In genomic region chr3:133930341-133930933, GRCh38 we compare ENCODE assay signal across 8 cellular contexts. TPM values are rescaled to one million over a fixed set of nuclear protein-coding genes. Genes with fewer than 3 reads are reported as not detected.
DNase-seq lines count a peak whose midpoint lies in the region; ATAC-seq, FAIRE-seq and TF ChIP-seq lines count a peak whose summit lies in the region.

No MANE protein-coding gene starts in this region.

- dilution Hi-C loops in endothelial cell of umbilical vein (cut with MboI; ENCODE audit: extremely low pct_ligation_motif_present, low sequenced_read_pairs) = loop anchor here (25.0 kb wide), 1 partner anchor 282 kb away; no protein-coding TSS in a partner anchor

- no peaks in the 10 kb centered on the region for H3K79me2 ChIP-seq in endothelial cell of umbilical vein (ENCODE audit: control insufficient read depth, insufficient read depth, low read length)

- no peaks in the 10 kb centered on the region for H3K36me3 Mint-ChIP-seq in T-cell

- no peaks in the 10 kb centered on the region for H3K9me3 Mint-ChIP-seq in T-cell

- H2BK15ac ChIP-seq in neuronal stem cell (ENCODE audit: low read length) = no peak overlapping the region

- intact Hi-C loops in endothelial cell of umbilical vein (cut with micrococcal nuclease) = loop anchor here (1.0 to 5.0 kb wide), 5 partner anchors 109 to 1200 kb away; no protein-coding TSS in a partner anchor

- H2BK5ac ChIP-seq in neuronal stem cell (ENCODE audit: low read length) = no peak overlapping the region

- TF ChIP-seq POLR2A in Peyer's patch (IDR thresholded peaks at IDR 0.05) = no peak
- no peak for TF ChIP-seq POLR2A in endothelial cell of umbilical vein (IDR thresholded peaks at IDR 0.05; ENCODE audit: low read depth, low read length)

- H3K27ac Mint-ChIP-seq in T-cell = no peak overlapping the region

- WGBS in neuronal stem cell (ENCODE audit: extremely low coverage in 2 of 2, insufficient read length in 2 of 2, insufficient replicate concordance in 1 of 2), 2 donors = no CpG with 5 or more reads among the region's 1 CpG

- peak; percentile 97 for FAIRE-seq in endothelial cell of umbilical vein (lab: Jason Lieb, UNC)

- H3K27me3 ChIP-seq in Peyer's patch (no peaks in the 10 kb centered on the region), endothelial cell of umbilical vein (ENCODE audit: control insufficient read depth in 2 of 2, insufficient read depth in 2 of 2, low read length in 2 of 2) (no peaks in the 10 kb centered on the region), neuronal stem cell (ENCODE audit: control insufficient read depth in 3 of 3, insufficient read depth in 3 of 3, low read depth in 1 of 3, low read length in 3 of 3) (peaks cover 0 to 47% (median 16%) of the 10 kb centered on the region in 3 experiments)

- ATAC-seq in omental fat pad (ENCODE audit: low FRiP score) = no peak
- no peak for ATAC-seq in T-cell (replicated peaks in 1 of 4)

- POLR2A ChIA-PET in endothelial cell of umbilical vein (lab: Charles Lee) (interaction anchor here (0.6 kb wide), 1 partner anchor 369 kb away, joined by 3 read pairs; no protein-coding TSS in a partner anchor), T-cell (lab: Charles Lee) (no interaction called here)

- no peaks in the 10 kb centered on the region for H3K9me1 ChIP-seq in endothelial cell of umbilical vein (replicated peaks; ENCODE audit: control insufficient read depth, extremely low read depth, insufficient read depth, low read length)

- no peaks in the 10 kb centered on the region for H3K79me1 ChIP-seq in neuronal stem cell (ENCODE audit: low read depth, low read length)

- H3K27me3 Mint-ChIP-seq in T-cell = peaks cover 12 to 13% of the 10 kb centered on the region in 2 donors

- no peak overlapping the region for H3K4ac ChIP-seq in neuronal stem cell (ENCODE audit: low read length)

- no peak overlapping the region for H3K23ac ChIP-seq in neuronal stem cell (ENCODE audit: low read depth, low read length, poor library complexity)

- H3K9me3 ChIP-seq in Peyer's patch (no peaks in the 10 kb centered on the region), endothelial cell of umbilical vein (replicated peaks; ENCODE audit: control insufficient read depth, insufficient read depth, low read length) (no peaks in the 10 kb centered on the region), neuronal stem cell (replicated peaks in 1 of 2; ENCODE audit: control insufficient read depth in 2 of 2, insufficient read depth in 1 of 2, low read depth in 1 of 2, low read length in 2 of 2) (no peaks in the 10 kb centered on the region)

- H3K4me2 ChIP-seq in endothelial cell of umbilical vein (ENCODE audit: insufficient read depth, low read length) (no peak overlapping the region), neuronal stem cell (ENCODE audit: insufficient read depth, low read length, poor library complexity, severe bottlenecking) (no peak overlapping the region)

- no peak overlapping the region for H3K4me3 Mint-ChIP-seq in T-cell

- no TSS peak for BruUV-seq in endothelial cell of umbilical vein (replicated peaks; lab: Mats Ljungman, UMichigan)

- no peak overlapping the region for H3K4me3 ChIP-seq in Jurkat, Clone E6-1 (ENCODE audit: low read length)
- H3K4me3 ChIP-seq in Peyer's patch (no peak overlapping the region), endothelial cell of umbilical vein (replicated peaks in 1 of 3; ENCODE audit: insufficient read depth in 1 of 3, low read depth in 1 of 3, low read length in 3 of 3) (no peak overlapping the region), neuronal stem cell (ENCODE audit: low read length in 2 of 2) (no peak overlapping the region)

- no peak overlapping the region for H3K27ac ChIP-seq in Peyer's patch
- H3K27ac ChIP-seq in endothelial cell of umbilical vein (ENCODE audit: insufficient read depth, low read depth, low read length) = no peak overlapping the region
- no peak overlapping the region for H3K27ac ChIP-seq in neuronal stem cell (replicated peaks; ENCODE audit: low read length)

- peak; percentile 24 for DNase-seq in DMS114 treated with DMSO at 0.1 percent for 48 hours (lab: John Stamatoyannopoulos, UW; ENCODE audit: unreplicated experiment)
- DNase-seq in Jurkat, Clone E6-1 (ENCODE audit: low read depth, low spot score) = peak; percentile 67
- DNase-seq in Peyer's patch = peak in 1 of 3 donors; percentile 2
- DNase-seq in endothelial cell of umbilical vein (ENCODE audit: low read depth, low spot score) = peak; percentile 66
- DNase-seq in neuronal stem cell (ENCODE audit: low spot score) = peak; percentile 44
- no peak for DNase-seq in OCI-M2 (lab: John Stamatoyannopoulos, UW; ENCODE audit: unreplicated experiment)
- DNase-seq in omental fat pad (ENCODE audit: low spot score) = no peak
- DNase-seq in T-cell = no peak

- H3K4me1 Mint-ChIP-seq in T-cell = peaks cover 5 to 8% (median 6%) of the 10 kb centered on the region in 3 donors

- H3K18ac ChIP-seq in neuronal stem cell (ENCODE audit: low read length) = no peak overlapping the region

- H3K36me3 ChIP-seq in Peyer's patch (no peaks in the 10 kb centered on the region), endothelial cell of umbilical vein (ENCODE audit: control insufficient read depth in 2 of 2, extremely low read depth in 1 of 2, insufficient read depth in 2 of 2, low read length in 2 of 2) (no peaks in the 10 kb centered on the region), neuronal stem cell (replicated peaks in 1 of 2; ENCODE audit: control insufficient read depth in 2 of 2, insufficient read depth in 2 of 2, low read length in 2 of 2) (no peaks in the 10 kb centered on the region)

- no peak overlapping the region for H4K8ac ChIP-seq in neuronal stem cell (ENCODE audit: low read depth, low read length)

- H2AK5ac ChIP-seq in neuronal stem cell (ENCODE audit: low read depth, low read length) = no peak overlapping the region

- peaks cover 3 to 14% (median 5%) of the 10 kb centered on the region in 4 donors for H3K4me1 ChIP-seq in Peyer's patch
- H3K4me1 ChIP-seq in endothelial cell of umbilical vein (ENCODE audit: control insufficient read depth, extremely low read depth, insufficient read depth, low read length) = peaks cover 7% of the 10 kb centered on the region
- H3K4me1 ChIP-seq in neuronal stem cell (ENCODE audit: control insufficient read depth in 2 of 2, insufficient read depth in 1 of 2, low read depth in 1 of 2, low read length in 2 of 2) = peaks cover 0 to 3% of the 10 kb centered on the region in 2 donors

- H2BK120ac ChIP-seq in neuronal stem cell (ENCODE audit: low read depth, low read length) = no peak overlapping the region

- peak in 4 of 6 experiments; percentile 34 to 84 (median 82) for TF ChIP-seq CTCF in Peyer's patch (IDR thresholded peaks at IDR 0.05)
- TF ChIP-seq CTCF in endothelial cell of umbilical vein (IDR thresholded peaks at IDR 0.05; ENCODE audit: extremely low read depth in 1 of 2, insufficient read depth in 1 of 2, low read depth in 1 of 2, low read length in 2 of 2) = peak; percentile 66 to 68
- peak in 1 of 3 donors; percentile 2 for TF ChIP-seq CTCF in omental fat pad (IDR thresholded peaks at IDR 0.05)

- CTCF ChIA-PET in endothelial cell of umbilical vein (lab: Charles Lee) (interaction anchor here (0.5 to 7.2 kb wide), 39 partner anchors 9 to 1199 kb away, joined by 3 to 223 read pairs (median 4); partner anchors contain the start of gene RYK), T-cell (lab: Charles Lee) (interaction anchor here in 1 of 2 donors (0.5 kb wide), 1 partner anchor 326 kb away, joined by 8 read pairs; no protein-coding TSS in a partner anchor)

- no peaks in the 10 kb centered on the region for H4K20me1 ChIP-seq in endothelial cell of umbilical vein (replicated peaks; ENCODE audit: control insufficient read depth, extremely low read depth, insufficient read depth, low read length)

- H3K9ac ChIP-seq in endothelial cell of umbilical vein (replicated peaks; ENCODE audit: extremely low read depth, insufficient read depth, low read length) (no peak overlapping the region), neuronal stem cell (ENCODE audit: low read depth, low read length, poor library complexity) (no peak overlapping the region)

- H3K14ac ChIP-seq in neuronal stem cell (ENCODE audit: low read length) = no peak overlapping the region

- H2AFZ ChIP-seq in endothelial cell of umbilical vein (ENCODE audit: low read depth, low read length) (no peak overlapping the region), neuronal stem cell (ENCODE audit: low read length) (no peak overlapping the region)

- H4K91ac ChIP-seq in neuronal stem cell (ENCODE audit: low read depth, low read length, poor library complexity) = no peak overlapping the region

- no peak overlapping the region for H2BK12ac ChIP-seq in neuronal stem cell (ENCODE audit: low read length)

TF ChIP-seq in endothelial cell of umbilical vein, 7 proteins besides CTCF, POLR2A, EP300 and RAD21:
- TF ChIP-seq POLR2AphosphoS5 (IDR thresholded peaks at IDR 0.05; ENCODE audit: insufficient read depth, low read depth, low read length) = no peak
- no peak for TF ChIP-seq FOS (IDR thresholded peaks at IDR 0.05; ENCODE audit: borderline replicate concordance, insufficient read depth, low read length)
- no peak for TF ChIP-seq JUN (IDR thresholded peaks at IDR 0.05; ENCODE audit: borderline replicate concordance, insufficient read depth, insufficient read length, low read depth)

RNA-seq across cellular contexts. Expression of gene RAB6B, which starts 34.8 kb away (rescaled TPM):
- polyA plus RNA-seq in Jurkat, Clone E6-1 (2012; ENCODE audit: insufficient read depth, insufficient read length) = 17.3 TPM
- total RNA-seq in Peyer's patch = 1 to 10 TPM in 1 of 4 donors, under 1 TPM in 3; 0.53 to 1.2 (median 0.81) TPM
- total RNA-seq in endothelial cell of umbilical vein = 5.0 and 6.7 TPM in 2 replicates
- polyA plus RNA-seq in endothelial cell of umbilical vein = 1.7 and 2.1 TPM in 2 replicates
- 3.3 and 3.4 TPM in 2 replicates for polyA plus RNA-seq in endothelial cell of umbilical vein (2011; cell fraction: cytosol; rRNA removed)
- 4.0 and 4.3 TPM in 2 replicates for polyA plus RNA-seq in endothelial cell of umbilical vein (2011; cell fraction: nucleus; rRNA removed)
- polyA plus RNA-seq in endothelial cell of umbilical vein (2012) = 4.1 and 5.2 TPM in 2 replicates
- polyA minus RNA-seq in endothelial cell of umbilical vein = 4.7 and 10.8 TPM in 2 replicates
- 1.5 TPM for polyA minus RNA-seq in endothelial cell of umbilical vein (2011; cell fraction: cytosol; rRNA and poly(A)+ RNA removed)
- 0.82 and 1.2 TPM in 2 replicates for polyA minus RNA-seq in endothelial cell of umbilical vein (2011; cell fraction: nucleus; rRNA and poly(A)+ RNA removed)
- polyA plus RNA-seq in neuronal stem cell (2013, experiment 1 of 2) = 18.7 TPM
- 19.0 TPM for polyA plus RNA-seq in neuronal stem cell (2013, experiment 2 of 2)
- total RNA-seq in omental fat pad = 10 to 100 TPM in 1 of 4 donors, 1 to 10 TPM in 3; 1.7 to 16.4 (median 3.4) TPM
- total RNA-seq in T-cell = 1 to 10 TPM in 2 of 5 donors, under 1 TPM in 3; 0.23 to 2.4 (median 0.76) TPM

Comparison
In these comparisons a context has a peak if more than half of its experiments do, and no peak if none do; other contexts are left out.
1. DNase-seq: peak in DMS114 treated with DMSO at 0.1 percent for 48 hours (single experiment), Jurkat, Clone E6-1 (single experiment), endothelial cell of umbilical vein (single experiment) and neuronal stem cell (single experiment); none in OCI-M2 (single experiment), omental fat pad (single experiment) and T-cell (0 of 34).